In genomic region chr14:73784065-73784987, GRCh38 we compare ENCODE assay signal across 8 cellular contexts.
A peak's percentile ranks its signal among the peaks of the same experiment; 100 is the strongest.
DNase-seq lines count a peak whose midpoint lies in the region; ATAC-seq and TF ChIP-seq lines count a peak whose summit lies in the region.

No MANE protein-coding gene starts in this region.

- no peaks in the 10 kb centered on the region for H3K9me3 Mint-ChIP-seq in CD4-positive, alpha-beta T cell
- no peaks in the 10 kb centered on the region for H3K9me3 Mint-ChIP-seq in neural crest cell

- H3K27ac ChIP-seq in CD4-positive, alpha-beta T cell (ENCODE audit: low read depth, low read length), result peak overlapping the region; percentile 31
- peak overlapping the region in 53 of 59 donors; percentile 12 to 99 (median 96) for H3K27ac ChIP-seq in dorsolateral prefrontal cortex

- no peak for ATAC-seq in CD4-positive, alpha-beta T cell (ENCODE audit: poor library complexity)
- ATAC-seq in GM18858 (IDR thresholded peaks at IDR 0.05; ENCODE audit: unreplicated experiment) (no peak), GM19397 (IDR thresholded peaks at IDR 0.05; ENCODE audit: unreplicated experiment) (no peak)

- intact Hi-C loops in CD4-positive, alpha-beta T cell (cut with DNase I, micrococcal nuclease), result loop anchor here (2.0 kb wide), 3 partner anchors 14 to 56 kb away; no protein-coding TSS in a partner anchor
- intact Hi-C loops in dorsolateral prefrontal cortex (cut with DNase I), result loop anchor here in 1 of 2 donors (2.0 kb wide), 1 partner anchor 24 kb away; a partner anchor contains a TSS

- H3K36me3 Mint-ChIP-seq in CD4-positive, alpha-beta T cell (ENCODE audit: low read depth), result peaks cover 20% of the 10 kb centered on the region
- no peaks in the 10 kb centered on the region for H3K36me3 Mint-ChIP-seq in neural crest cell (ENCODE audit: low read depth)

- no peaks in the 10 kb centered on the region for H3K27me3 ChIP-seq in CD4-positive, alpha-beta T cell (ENCODE audit: control insufficient read depth, insufficient read depth, low read length)
- no peaks in the 10 kb centered on the region for H3K27me3 ChIP-seq in dorsolateral prefrontal cortex

- peaks cover 68% of the 10 kb centered on the region for H3K4me1 Mint-ChIP-seq in CD4-positive, alpha-beta T cell (ENCODE audit: low read depth)
- peaks cover 71% of the 10 kb centered on the region for H3K4me1 Mint-ChIP-seq in neural crest cell

- POLR2A ChIA-PET in CD4-positive, alpha-beta T cell (lab: Charles Lee), result interaction anchor here (1.3 to 13.0 kb wide), 5 partner anchors 10 to 102 kb away, joined by 6 to 430 read pairs (median 96); partner anchors contain the start of gene ZNF410

- H3K27me3 Mint-ChIP-seq in CD4-positive, alpha-beta T cell, result no peaks in the 10 kb centered on the region
- peaks cover 3% of the 10 kb centered on the region for H3K27me3 Mint-ChIP-seq in neural crest cell (ENCODE audit: low read depth)

- CTCF ChIA-PET in CD4-positive, alpha-beta T cell (lab: Charles Lee), result interaction anchor here (0.5 to 3.6 kb wide), 6 partner anchors 8 to 35 kb away, joined by 3 to 40 read pairs (median 4); a partner anchor contains a TSS

- DNase-seq in CD4-positive, alpha-beta T cell, result no peak
- DNase-seq in NOMO-1 (lab: John Stamatoyannopoulos, UW; ENCODE audit: unreplicated experiment in 2 of 2), result peak; percentile 54 to 83
- DNase-seq in dorsolateral prefrontal cortex, result no peak
- no peak for DNase-seq in neural crest cell (ENCODE audit: low read depth, low spot score)
- no peak for DNase-seq in A172 (ENCODE audit: low spot score)
- DNase-seq in stimulated activated CD8-positive, alpha-beta memory T cell treated with anti-CD3 and anti-CD28 coated beads, Interleukin-4, amount 100 ng/mL, for 48 hours, result no peak

- peak overlapping the region; percentile 96 for H3K27ac Mint-ChIP-seq in CD4-positive, alpha-beta T cell
- peak overlapping the region; percentile 83 for H3K27ac Mint-ChIP-seq in neural crest cell (ENCODE audit: unreplicated experiment)

- peak overlapping the region; percentile 96 for H3K4me3 Mint-ChIP-seq in CD4-positive, alpha-beta T cell
- peak overlapping the region; percentile 89 for H3K4me3 Mint-ChIP-seq in neural crest cell

- H3K4me3 ChIP-seq in dorsolateral prefrontal cortex, result peak overlapping the region in 13 of 59 donors; percentile 1 to 86 (median 75)

- no peak for TF ChIP-seq CTCF in CD4-positive, alpha-beta T cell (IDR thresholded peaks at IDR 0.05)
- TF ChIP-seq CTCF in dorsolateral prefrontal cortex (IDR thresholded peaks at IDR 0.05 in 54 of 56, conservative IDR thresholded peaks at IDR 0.05 in 2 of 56; ENCODE audit: low read depth in 1 of 56, partially characterized antibody in 56 of 56), result no peak
- no peak for TF ChIP-seq CTCF in neural crest cell (conservative IDR thresholded peaks at IDR 0.05)

- H3K9me3 ChIP-seq in CD4-positive, alpha-beta T cell (ENCODE audit: control insufficient read depth, low read length), result no peaks in the 10 kb centered on the region

Comparison
In these comparisons a context has a peak if more than half of its experiments do, and no peak if none do; other contexts are left out.
1. DNase-seq: peak in NOMO-1 (2 of 2); none in CD4-positive, alpha-beta T cell (0 of 10), dorsolateral prefrontal cortex (0 of 10), neural crest cell (single experiment), A172 (single experiment) and stimulated activated CD8-positive, alpha-beta memory T cell treated with anti-CD3 and anti-CD28 coated beads, Interleukin-4, amount 100 ng/mL, for 48 hours (single experiment).